ENCODE assay signal across 13 cellular contexts in the genomic region with DNA sequence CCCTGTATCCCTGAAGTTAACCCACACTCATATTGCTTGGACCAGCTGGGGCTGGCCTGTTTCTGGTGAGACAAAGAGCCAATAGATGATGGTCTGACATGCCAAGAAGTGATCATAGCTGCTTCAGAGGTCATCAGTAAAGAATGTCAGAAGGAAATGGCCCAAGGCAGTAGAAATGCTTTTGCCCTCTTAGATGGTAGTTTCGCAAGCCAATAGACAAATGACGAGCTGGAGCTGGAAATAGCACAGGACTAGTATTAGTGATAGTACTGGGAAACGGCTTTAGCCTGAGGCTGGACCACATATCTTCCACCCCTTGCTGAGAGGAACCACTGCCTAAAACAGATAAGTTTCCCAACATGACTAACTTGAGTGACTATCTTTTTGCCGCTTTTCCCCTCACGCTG.
DNase-seq lines count a peak whose midpoint lies in the region; ATAC-seq and TF ChIP-seq lines count a peak whose summit lies in the region.
"Had no signal": no experiment of that assay in that cellular context is flagged by ENCODE, and none has a peak within 500 bp of the region (broad histone marks: within the 10 kb centered on the region; RNA-seq: fewer than 3 reads in every experiment).

No MANE protein-coding gene starts in this region.

- H3K9me3 ChIP-seq in heart right ventricle, result no peaks in the 10 kb centered on the region
- H3K9me3 ChIP-seq: BE2C had no signal

- DNase-seq in HT1080 (ENCODE audit: low read depth) (peak; percentile 88), amniotic epithelial cell (ENCODE audit: low read depth) (peak; percentile 90), heart right ventricle (no peak), GM10248 (ENCODE audit: extremely low spot score) (no peak)
- no peak for DNase-seq in activated CD8-positive, alpha-beta memory T cell treated with anti-CD3 and anti-CD28 coated beads for 24 hours
- DNase-seq: activated CD4-positive, alpha-beta T cell treated with anti-CD3 and anti-CD28 coated beads, Interleukin-2, amount 10 ng/mL, durations not matched to agents 24 days and 14 days; activated naive CD8-positive, alpha-beta T cell treated with anti-CD3 and anti-CD28 coated beads, Interleukin-2, amount 10 ng/mL, durations not matched to agents 7 days and 5 days; BE2C; glutamatergic neuron; NCI-H1092 had no signal

- CTCF ChIA-PET in GM10248 (lab: Yijun Ruan, JAX), result interaction anchor here (1.1 kb wide), 1 partner anchor 10 kb away, joined by 3 read pairs; no protein-coding TSS in a partner anchor

- H3K36me3 ChIP-seq in ACC112 (ENCODE audit: insufficient read depth, low read length), result no peaks in the 10 kb centered on the region
- no peaks in the 10 kb centered on the region for H3K36me3 ChIP-seq in heart right ventricle
- H3K36me3 ChIP-seq: BE2C had no signal

- POLR2A ChIA-PET in GM10248 (lab: Yijun Ruan, JAX), result no interaction called here

- H3K27ac ChIP-seq in ACC112 (ENCODE audit: low read depth, low read length) (peak overlapping the region; percentile 66), heart right ventricle (peak overlapping the region in 4 of 10 donors; percentile 8 to 49 (median 24))

- H3K4me3 ChIP-seq in ACC112 (ENCODE audit: low read depth, low read length) (no peak overlapping the region), heart right ventricle (no peak overlapping the region)

- H3K4me1 ChIP-seq in ACC112 (ENCODE audit: control insufficient read depth, insufficient read depth, low read length, unreplicated experiment) (peaks cover 23% of the 10 kb centered on the region), heart right ventricle (peaks cover 0 to 26% (median 17%) of the 10 kb centered on the region in 9 donors)
- H3K4me1 ChIP-seq: BE2C had no signal

- H2AFZ ChIP-seq in ACC112 (ENCODE audit: low read length, unreplicated experiment), result no peak overlapping the region

- intact Hi-C loops in heart right ventricle (cut with DNase I), result no loop called here

- no peak for TF ChIP-seq CTCF in heart right ventricle (IDR thresholded peaks at IDR 0.05)
- no peak for TF ChIP-seq CTCF in GM10248 (IDR thresholded peaks at IDR 0.05; ENCODE audit: control extremely low read depth, extremely low read depth, low read depth, missing control alignments)

- H3K79me2 ChIP-seq in ACC112 (ENCODE audit: control insufficient read depth, insufficient read depth, low read length, unreplicated experiment), result no peaks in the 10 kb centered on the region

- ATAC-seq in heart right ventricle (peak; percentile 47 to 95 (median 73)), HG03175 (IDR thresholded peaks at IDR 0.05; ENCODE audit: unreplicated experiment) (no peak), GM21786 (IDR thresholded peaks at IDR 0.05; ENCODE audit: unreplicated experiment) (no peak)

- 60 to 62% methylated on average over 5 of the region's 5 CpGs for WGBS in heart right ventricle, 2 donors

- H3K27me3 ChIP-seq in ACC112 (ENCODE audit: insufficient read depth, low read length) (no peaks in the 10 kb centered on the region), heart right ventricle (no peaks in the 10 kb centered on the region)

Comparison
In these comparisons a context has a peak if more than half of its experiments do, and no peak if none do; other contexts are left out.
1. DNase-seq: peak in HT1080 (single experiment) and amniotic epithelial cell (single experiment); none in heart right ventricle (0 of 2), activated CD8-positive, alpha-beta memory T cell treated with anti-CD3 and anti-CD28 coated beads for 24 hours (single experiment) and GM10248 (single experiment).
2. ATAC-seq: peak in heart right ventricle (8 of 8); none in HG03175 (single experiment) and GM21786 (single experiment).